31 cellular contexts compared by ENCODE assay signal in the genomic region with DNA sequence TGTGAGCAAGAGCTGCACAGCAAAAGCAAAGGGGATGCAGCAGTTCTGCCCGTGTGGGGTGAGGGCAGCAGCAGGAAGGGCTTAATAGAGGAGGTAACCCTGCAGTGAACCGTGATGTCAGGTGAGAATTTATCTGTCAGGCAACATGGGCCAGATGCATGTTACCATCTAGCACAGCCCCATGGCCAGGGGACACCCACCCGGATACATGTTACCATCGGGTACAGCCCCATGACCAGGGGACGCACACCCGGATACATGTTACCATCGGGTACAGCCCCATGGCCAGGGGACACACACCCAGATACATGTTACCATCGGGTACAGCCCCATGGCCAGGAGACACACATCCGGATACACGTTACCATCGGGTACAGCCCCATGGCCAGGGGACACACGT.
DNase-seq lines count a peak whose midpoint lies in the region; TF ChIP-seq lines count a peak whose summit lies in the region.
"Had no signal": no experiment of that assay in that cellular context is flagged by ENCODE, and none has a peak within 500 bp of the region (broad histone marks: within the 10 kb centered on the region; RNA-seq: fewer than 3 reads in every experiment).

No MANE protein-coding gene starts in this region.

- no peak overlapping the region for H3K23ac ChIP-seq in neuronal stem cell (ENCODE audit: low read depth, low read length, poor library complexity)

- no peaks in the 10 kb centered on the region for H3K36me3 ChIP-seq in neuronal stem cell (replicated peaks in 1 of 2; ENCODE audit: control insufficient read depth in 2 of 2, insufficient read depth in 2 of 2, low read length in 2 of 2)
- H3K36me3 ChIP-seq: BE2C; BLaER1 treated with 17β-estradiol and CSF1 and Interleukin-3, amounts not matched to agents 10 nM and 100 nM had no signal

- H2AK5ac ChIP-seq in neuronal stem cell (ENCODE audit: low read depth, low read length) = no peak overlapping the region

- no peak for TF ChIP-seq CTCF in endothelial cell (IDR thresholded peaks at IDR 0.05; ENCODE audit: unreplicated experiment)
- no peak for TF ChIP-seq CTCF in GM20000 (IDR thresholded peaks at IDR 0.05; ENCODE audit: extremely low read depth, missing control alignments)

- no peak overlapping the region for H3K27ac Mint-ChIP-seq in endothelial cell (ENCODE audit: unreplicated experiment)
- H3K27ac Mint-ChIP-seq: B cell; CD14-positive monocyte; CD4-positive, alpha-beta memory T cell; CD4-positive, alpha-beta T cell; CD4-positive, CD25-positive, alpha-beta regulatory T cell; CD8-positive, alpha-beta memory T cell; CD8-positive, alpha-beta T cell had no signal

- H3K9me3 ChIP-seq in neuronal stem cell (replicated peaks in 1 of 2; ENCODE audit: control insufficient read depth in 2 of 2, insufficient read depth in 1 of 2, low read depth in 1 of 2, low read length in 2 of 2) = peaks cover 0 to 6% of the 10 kb centered on the region in 2 donors
- H3K9me3 ChIP-seq: BE2C, Caco-2 had no signal

- no peak overlapping the region for H3K4ac ChIP-seq in neuronal stem cell (ENCODE audit: low read length)

- no peak overlapping the region for H2BK5ac ChIP-seq in neuronal stem cell (ENCODE audit: low read length)

- no peak overlapping the region for H3K4me3 ChIP-seq in neuronal stem cell (ENCODE audit: low read length in 2 of 2)
- H3K4me3 ChIP-seq: A549; BLaER1; BLaER1 treated with 17β-estradiol and CSF1 and Interleukin-3, amounts not matched to agents 10 nM and 100 nM had no signal

- H3K4me3 Mint-ChIP-seq in endothelial cell (ENCODE audit: unreplicated experiment) = peak overlapping the region; percentile 14
- H3K4me3 Mint-ChIP-seq: B cell; CD14-positive monocyte; CD4-positive, alpha-beta memory T cell; CD4-positive, alpha-beta T cell; CD4-positive, CD25-positive, alpha-beta regulatory T cell; CD8-positive, alpha-beta memory T cell; CD8-positive, alpha-beta T cell had no signal

- H2BK12ac ChIP-seq in neuronal stem cell (ENCODE audit: low read length) = no peak overlapping the region

- H3K14ac ChIP-seq in neuronal stem cell (ENCODE audit: low read length) = no peak overlapping the region

- DNase-seq in endothelial cell (ENCODE audit: low spot score) (no peak), neuronal stem cell (ENCODE audit: low spot score) (no peak), GM20000 (ENCODE audit: low spot score) (no peak)
- DNase-seq in activated CD8-positive, alpha-beta memory T cell treated with anti-CD3 and anti-CD28 coated beads for 24 hours = no peak
- DNase-seq: 8988T; ACHN; AML-193; BE2C; C1 segment of cervical spinal cord; Caco-2; Calu3; CD4-positive, alpha-beta memory T cell; CD4-positive, alpha-beta T cell; CD4-positive, CD25-positive, alpha-beta regulatory T cell; CD8-positive, alpha-beta memory T cell; CD8-positive, alpha-beta T cell; COR-L47; DMS 273 treated with DMSO at 0.1 percent for 48 hours; DMS153; DMS53; DMS79; DMS79 treated with DMSO at 0.1 percent for 48 hours; DND-41; EL had no signal

- peaks cover 5% of the 10 kb centered on the region for H3K27me3 Mint-ChIP-seq in endothelial cell (ENCODE audit: unreplicated experiment)

- no peak overlapping the region for H3K9ac ChIP-seq in neuronal stem cell (ENCODE audit: low read depth, low read length, poor library complexity)
- H3K9ac ChIP-seq: BLaER1; BLaER1 treated with 17β-estradiol and CSF1 and Interleukin-3, amounts not matched to agents 10 nM and 100 nM had no signal

- peak overlapping the region; percentile 83 for H3K18ac ChIP-seq in neuronal stem cell (ENCODE audit: low read length)

- no peak overlapping the region for H4K8ac ChIP-seq in neuronal stem cell (ENCODE audit: low read depth, low read length)

- no peak overlapping the region for H4K91ac ChIP-seq in neuronal stem cell (ENCODE audit: low read depth, low read length, poor library complexity)

- H2AFZ ChIP-seq in neuronal stem cell (ENCODE audit: low read length) = no peak overlapping the region

- H3K79me1 ChIP-seq in neuronal stem cell (ENCODE audit: low read depth, low read length) = no peaks in the 10 kb centered on the region

- no peak overlapping the region for H3K4me2 ChIP-seq in neuronal stem cell (ENCODE audit: insufficient read depth, low read length, poor library complexity, severe bottlenecking)
- H3K4me2 ChIP-seq: A549; BLaER1; BLaER1 treated with 17β-estradiol and CSF1 and Interleukin-3, amounts not matched to agents 10 nM and 100 nM had no signal

- peaks cover under 1% of the 10 kb centered on the region for H3K4me1 Mint-ChIP-seq in endothelial cell (ENCODE audit: unreplicated experiment)
- H3K4me1 Mint-ChIP-seq: B cell; CD14-positive monocyte; CD4-positive, alpha-beta memory T cell; CD4-positive, CD25-positive, alpha-beta regulatory T cell had no signal

- H3K4me1 ChIP-seq in neuronal stem cell (ENCODE audit: control insufficient read depth in 2 of 2, insufficient read depth in 1 of 2, low read depth in 1 of 2, low read length in 2 of 2) = peaks cover 0 to 9% of the 10 kb centered on the region in 2 donors
- H3K4me1 ChIP-seq: BE2C, Caco-2 had no signal

- H3K27me3 ChIP-seq in neuronal stem cell (ENCODE audit: control insufficient read depth in 3 of 3, insufficient read depth in 3 of 3, low read depth in 1 of 3, low read length in 3 of 3) = peaks cover 0 to 10% (median 2%) of the 10 kb centered on the region in 3 experiments
- H3K27me3 ChIP-seq: BLaER1; BLaER1 treated with 17β-estradiol and CSF1 and Interleukin-3, amounts not matched to agents 10 nM and 100 nM had no signal

- no CpG with 5 or more reads among the region's 12 CpGs for WGBS in neuronal stem cell (ENCODE audit: extremely low coverage in 2 of 2, insufficient read length in 2 of 2, insufficient replicate concordance in 1 of 2), 2 donors

- peaks cover 5% of the 10 kb centered on the region for H3K36me3 Mint-ChIP-seq in endothelial cell (ENCODE audit: low read depth, unreplicated experiment)
- H3K36me3 Mint-ChIP-seq: CD14-positive monocyte; CD4-positive, alpha-beta memory T cell; CD4-positive, CD25-positive, alpha-beta regulatory T cell; CD8-positive, alpha-beta T cell had no signal

- no peak overlapping the region for H2BK15ac ChIP-seq in neuronal stem cell (ENCODE audit: low read length)

- H3K27ac ChIP-seq in neuronal stem cell (replicated peaks; ENCODE audit: low read length) = no peak overlapping the region
- H3K27ac ChIP-seq: 22Rv1; A549; BLaER1; BLaER1 treated with 17β-estradiol and CSF1 and Interleukin-3, amounts not matched to agents 10 nM and 100 nM; C4-2B had no signal

- H3K9me3 Mint-ChIP-seq in endothelial cell (ENCODE audit: unreplicated experiment) = no peaks in the 10 kb centered on the region
- H3K9me3 Mint-ChIP-seq: CD4-positive, CD25-positive, alpha-beta regulatory T cell had no signal

- no peak overlapping the region for H2BK120ac ChIP-seq in neuronal stem cell (ENCODE audit: low read depth, low read length)
